Comparison of ENCODE assay signal across 15 cellular contexts in the genomic region with DNA sequence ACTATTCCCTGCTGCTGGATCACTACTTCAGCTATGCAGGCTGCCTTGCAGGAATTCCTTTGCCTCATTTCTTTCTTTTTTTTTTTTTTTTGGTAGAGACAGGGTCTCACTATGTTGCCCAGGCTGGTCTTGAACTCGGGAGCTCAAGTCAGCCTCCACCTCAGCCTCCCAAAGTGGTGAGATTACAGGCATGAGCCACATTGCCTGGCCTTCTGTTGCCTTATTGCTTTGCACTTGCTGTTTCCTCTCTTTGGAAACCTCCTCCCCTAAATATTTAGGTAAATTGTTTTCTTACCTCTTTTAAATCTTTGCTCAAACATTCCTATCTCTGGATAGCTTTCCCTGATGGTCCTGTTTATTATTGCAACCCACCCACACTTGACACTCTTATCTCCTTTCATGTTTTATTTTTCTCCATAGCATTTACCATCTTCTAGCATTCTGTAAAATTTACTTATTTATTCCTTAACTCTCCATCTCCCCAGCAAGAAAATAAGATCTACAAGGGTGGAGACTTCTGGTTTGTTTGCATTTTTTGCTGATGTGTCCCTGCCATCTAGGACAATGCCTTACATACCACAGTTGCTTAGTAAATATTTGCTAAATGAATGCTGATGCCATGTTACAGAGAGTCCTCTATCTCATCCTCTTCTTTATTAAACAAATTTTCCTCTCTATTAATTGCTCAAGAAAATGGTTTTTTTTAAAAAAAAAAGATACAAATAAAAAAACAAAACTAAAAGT.
DNase-seq lines count a peak whose midpoint lies in the region; ATAC-seq, FAIRE-seq and TF ChIP-seq lines count a peak whose summit lies in the region.
"Had no signal": no experiment of that assay in that cellular context is flagged by ENCODE, and none has a peak within 500 bp of the region (broad histone marks: within the 10 kb centered on the region; RNA-seq: fewer than 3 reads in every experiment).

No MANE protein-coding gene starts in this region.

- H3K9me3 Mint-ChIP-seq in WTC11 = peaks cover 11% of the 10 kb centered on the region
- H3K9me3 Mint-ChIP-seq in activated naive CD4-positive, alpha-beta T cell treated with anti-CD3 and anti-CD28 coated beads, Interleukin-2, amount 50 U/mL, for 72 hours = no peaks in the 10 kb centered on the region

- TF ChIP-seq POLR2A in H54 (IDR thresholded peaks at IDR 0.05; ENCODE audit: low read depth, low read length) = no peak

- no peaks in the 10 kb centered on the region for H4K20me1 ChIP-seq in Karpas-422 (ENCODE audit: insufficient read depth, low read depth, low read length)

- no peak overlapping the region for H3K9ac ChIP-seq in Karpas-422 (ENCODE audit: low read length)

- ATAC-seq in WTC11 = peak; percentile 69
- no peak for ATAC-seq in activated naive CD4-positive, alpha-beta T cell treated with anti-CD3 and anti-CD28 coated beads, Interleukin-2, amount 50 U/mL, for 72 hours
- ATAC-seq in HG02571 (IDR thresholded peaks at IDR 0.05; ENCODE audit: unreplicated experiment) = no peak

- H3K4me1 Mint-ChIP-seq in WTC11 = peaks cover 25% of the 10 kb centered on the region

- H3K4me3 ChIP-seq in fibroblast of villous mesenchyme (ENCODE audit: low read depth, low read length) (no peak overlapping the region), Karpas-422 (ENCODE audit: low read length) (no peak overlapping the region)
- H3K4me3 ChIP-seq: ovary, SJCRH30, thyroid gland had no signal

- no peak overlapping the region for H3K4me3 Mint-ChIP-seq in WTC11

- H3K4me2 ChIP-seq in Karpas-422 (ENCODE audit: low read depth, low read length, poor library complexity, severe bottlenecking) = no peak overlapping the region

- H3K27ac Mint-ChIP-seq in WTC11 = peak overlapping the region; percentile 10
- no peak overlapping the region for H3K27ac Mint-ChIP-seq in activated naive CD4-positive, alpha-beta T cell treated with anti-CD3 and anti-CD28 coated beads, Interleukin-2, amount 50 U/mL, for 72 hours

- peak; percentile 87 for FAIRE-seq in H54 (lab: Jason Lieb, UNC)

- H3K4me1 ChIP-seq in Karpas-422 (ENCODE audit: low read length) = no peaks in the 10 kb centered on the region
- H3K4me1 ChIP-seq: SJCRH30, thyroid gland had no signal

- no peaks in the 10 kb centered on the region for H3K9me3 ChIP-seq in Karpas-422 (ENCODE audit: low read length)
- H3K9me3 ChIP-seq: ovary, SJCRH30, thyroid gland had no signal

- POLR2A ChIA-PET in WTC11 (lab: Charles Lee) = no interaction called here

- no peak overlapping the region for H2AFZ ChIP-seq in Karpas-422 (ENCODE audit: low read length)

- TF ChIP-seq CTCF in WTC11 (IDR thresholded peaks at IDR 0.05) (no peak), fibroblast of villous mesenchyme (IDR thresholded peaks at IDR 0.05; ENCODE audit: insufficient read depth, low read depth, low read length) (no peak)

- in situ Hi-C loops in ACHN (cut with HindIII; ENCODE audit: low pct_ligation_motif_present, low pct_unique_long_range_greater_than_20kb, low sequenced_read_pairs) = no loop called here

- H3K9me2 ChIP-seq in Karpas-422 (replicated peaks; ENCODE audit: insufficient read depth, low read length) = no peaks in the 10 kb centered on the region

- H3K27me3 Mint-ChIP-seq in WTC11 (ENCODE audit: low read depth) = no peaks in the 10 kb centered on the region

- H3K36me3 Mint-ChIP-seq in WTC11 = peaks cover 4% of the 10 kb centered on the region; the same call in 1 of the 2 replicates
- H3K36me3 Mint-ChIP-seq in activated naive CD4-positive, alpha-beta T cell treated with anti-CD3 and anti-CD28 coated beads, Interleukin-2, amount 50 U/mL, for 72 hours = no peaks in the 10 kb centered on the region

- no peaks in the 10 kb centered on the region for H3K79me2 ChIP-seq in Karpas-422 (ENCODE audit: low read length)

- CTCF ChIA-PET in WTC11 (lab: Charles Lee) = interaction anchor here (1.4 kb wide), 1 partner anchor 18 kb away, joined by 4 read pairs; no protein-coding TSS in a partner anchor

- no peaks in the 10 kb centered on the region for H3K27me3 ChIP-seq in Karpas-422 (ENCODE audit: low read length)
- H3K27me3 ChIP-seq: ovary, SJCRH30, thyroid gland had no signal

- no peak overlapping the region for H3K27ac ChIP-seq in Karpas-422 (ENCODE audit: low read length)
- H3K27ac ChIP-seq: ovary, SJCRH30, thyroid gland had no signal

- DNase-seq in A172 (ENCODE audit: low spot score) (peak; percentile 58), H54 (ENCODE audit: insufficient read length, low spot score) (peak; percentile 9), WTC11 (ENCODE audit: low spot score) (no peak), fibroblast of villous mesenchyme (ENCODE audit: low read depth) (peak; percentile 30), ACHN (no peak), Karpas-422 (no peak)
- DNase-seq in activated naive CD4-positive, alpha-beta T cell treated with anti-CD3 and anti-CD28 coated beads, Interleukin-2, amount 50 U/mL, for 72 hours (ENCODE audit: low spot score in 2 of 2) = no peak
- DNase-seq: activated gamma-delta T cell, caudate nucleus, midbrain, NCI-H2107, ovary, SJCRH30, thyroid gland had no signal

- H3K36me3 ChIP-seq in Karpas-422 (ENCODE audit: insufficient read depth, low read length) = no peaks in the 10 kb centered on the region
- H3K36me3 ChIP-seq: ovary, SJCRH30, thyroid gland had no signal

TF ChIP-seq in WTC11, 78 proteins besides CTCF, POLR2A, EP300 and RAD21:
- peak; percentile 91 for TF ChIP-seq ZNF121 (CRISPR knock-in tag; IDR thresholded peaks at IDR 0.05)
- no peak for TF ChIP-seq NR3C1 (CRISPR knock-in tag; conservative IDR thresholded peaks at IDR 0.05; ENCODE audit: low read depth)

Comparison
In these comparisons a context has a peak if more than half of its experiments do, and no peak if none do; other contexts are left out.
1. DNase-seq: peak in A172 (single experiment), H54 (single experiment) and fibroblast of villous mesenchyme (single experiment); none in WTC11 (single experiment), ACHN (single experiment), activated naive CD4-positive, alpha-beta T cell treated with anti-CD3 and anti-CD28 coated beads, Interleukin-2, amount 50 U/mL, for 72 hours (0 of 2) and Karpas-422 (single experiment).